In the genomic region with DNA sequence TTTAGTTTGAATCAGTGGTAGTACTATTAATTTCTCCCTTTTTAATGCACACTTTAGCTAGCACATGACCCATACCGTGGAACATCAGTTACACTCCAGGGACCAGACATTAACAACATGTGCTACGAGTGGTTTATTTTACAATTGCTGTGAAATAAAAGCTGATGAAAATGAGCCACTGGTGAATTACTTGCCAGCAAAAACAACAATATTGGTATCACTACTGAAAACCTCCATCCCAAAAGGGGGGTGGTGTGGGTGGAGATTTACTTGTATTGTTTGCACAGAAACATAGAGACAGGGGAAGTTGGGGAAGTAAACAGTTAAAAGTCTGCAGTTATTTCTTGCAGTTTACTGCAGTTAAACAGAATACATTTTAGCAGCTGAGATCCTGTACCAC, we compare ENCODE assay signal across 20 cellular contexts.
"Had no signal": no experiment of that assay in that cellular context is flagged by ENCODE, and none has a peak within 500 bp of the region (broad histone marks: within the 10 kb centered on the region; RNA-seq: fewer than 3 reads in every experiment).

No MANE protein-coding gene starts in this region.

- H3K4me3 ChIP-seq: adrenal gland, esophagus squamous epithelium, right atrium auricular region had no signal

- H3K27me3 ChIP-seq: adrenal gland, esophagus squamous epithelium, right atrium auricular region had no signal

- H3K36me3 ChIP-seq: adrenal gland, esophagus squamous epithelium, right atrium auricular region had no signal

- H3K27ac ChIP-seq: adrenal gland, esophagus squamous epithelium, VCaP had no signal

- H3K27ac Mint-ChIP-seq: activated naive CD4-positive, alpha-beta T cell treated with anti-CD3 and anti-CD28 coated beads, Interleukin-2, amount 50 U/mL, for 72 hours; dendritic cell treated with granulocyte-macrophage colony-stimulating factor and Interleukin-4, amounts not matched to agents 40 ng/mL and 50 ng/mL, for 4 days; mesothelial cell of epicardium; natural killer cell treated with Interleukin-12 subunit alpha and Interleukin-12 subunit beta and Interleukin-15 and Interleukin-18, amount 100 ng/mL, for 72 hours had no signal

- DNase-seq: activated CD4-positive, alpha-beta T cell treated with anti-CD3 and anti-CD28 coated beads for 1 hour; activated CD4-positive, alpha-beta T cell treated with anti-CD3 and anti-CD28 coated beads, Interleukin-2, amount 50 U/mL, for 4 hours; activated gamma-delta T cell treated with Interleukin-2 at 50 U/mL for 16 hours; adrenal gland; effector memory CD4-positive, alpha-beta T cell; esophagus squamous epithelium; hippocampal formation; islet precursor cell; left colon; nucleus accumbens; stimulated activated CD4-positive, alpha-beta T cell treated with anti-CD3 and anti-CD28 coated beads, Interleukin-12 subunit alpha, Interleukin-12 subunit beta, amount 100 ng/mL, for 4 hours; stimulated activated CD4-positive, alpha-beta T cell treated with anti-CD3 and anti-CD28 coated beads, Interleukin-1b, Interleukin-23, amount 100 ng/mL, for 48 hours; stimulated activated CD8-positive, alpha-beta memory T cell treated with anti-CD3 and anti-CD28 coated beads, Interleukin-4, amount 100 ng/mL, for 48 hours; stimulated activated naive CD4-positive, alpha-beta T cell had no signal

- H3K4me1 ChIP-seq: esophagus squamous epithelium, right atrium auricular region had no signal

- H3K27me3 Mint-ChIP-seq: dendritic cell treated with granulocyte-macrophage colony-stimulating factor and Interleukin-4, amounts not matched to agents 40 ng/mL and 50 ng/mL, for 4 days; natural killer cell treated with Interleukin-12 subunit alpha and Interleukin-12 subunit beta and Interleukin-15 and Interleukin-18, amount 100 ng/mL, for 72 hours had no signal

- H3K4me3 Mint-ChIP-seq: dendritic cell treated with granulocyte-macrophage colony-stimulating factor and Interleukin-4, amounts not matched to agents 40 ng/mL and 50 ng/mL, for 4 days; mesothelial cell of epicardium; natural killer cell treated with Interleukin-12 subunit alpha and Interleukin-12 subunit beta and Interleukin-15 and Interleukin-18, amount 100 ng/mL, for 72 hours had no signal

- H3K9me3 ChIP-seq: adrenal gland, esophagus squamous epithelium, right atrium auricular region had no signal

- H3K36me3 Mint-ChIP-seq: activated naive CD4-positive, alpha-beta T cell treated with anti-CD3 and anti-CD28 coated beads, Interleukin-2, amount 50 U/mL, for 72 hours; mesothelial cell of epicardium; natural killer cell treated with Interleukin-12 subunit alpha and Interleukin-12 subunit beta and Interleukin-15 and Interleukin-18, amount 100 ng/mL, for 72 hours had no signal

- ATAC-seq: activated naive CD4-positive, alpha-beta T cell treated with anti-CD3 and anti-CD28 coated beads, Interleukin-2, amount 50 U/mL, for 72 hours; left colon; natural killer cell treated with Interleukin-12 subunit alpha and Interleukin-12 subunit beta and Interleukin-15 and Interleukin-18, amount 100 ng/mL, for 72 hours had no signal
